ENCODE assay signal across 12 cellular contexts in genomic region chr3:188664795-188665194, GRCh38.
DNase-seq lines count a peak whose midpoint lies in the region; ATAC-seq, FAIRE-seq and TF ChIP-seq lines count a peak whose summit lies in the region.
"Had no signal": no experiment of that assay in that cellular context is flagged by ENCODE, and none has a peak within 500 bp of the region (broad histone marks: within the 10 kb centered on the region; RNA-seq: fewer than 3 reads in every experiment).

No MANE protein-coding gene starts in this region.

- H3K4me1 ChIP-seq in H1 (replicated peaks in 1 of 4; ENCODE audit: control insufficient read depth in 3 of 4, insufficient read depth in 4 of 4, low read length in 3 of 4) = no peaks in the 10 kb centered on the region
- no peaks in the 10 kb centered on the region for H3K4me1 ChIP-seq in upper lobe of right lung

- no peak for DNase-seq in natural killer cell
- no peak for DNase-seq in natural killer cell treated with Interleukin-12 subunit alpha and Interleukin-12 subunit beta and Interleukin-15 and Interleukin-18, amount 100 ng/mL, for 72 hours (ENCODE audit: low spot score)
- peak; percentile 39 for DNase-seq in NCI-H69 (lab: John Stamatoyannopoulos, UW)
- DNase-seq in H1 (ENCODE audit: low read depth in 1 of 2, low spot score in 2 of 2) = no peak
- DNase-seq in upper lobe of right lung = no peak
- DNase-seq in activated T-helper 2 cell treated with anti-CD3 and anti-CD28 coated beads, Interferon-gamma antibody, Interleukin-2, Interleukin-4, amounts not matched to agents 10 μg/mL and 5 μg/mL and 100 μg/mL, durations not matched to agents 14 hours and 24 hours and 36 hours (ENCODE audit: low spot score) = no peak
- DNase-seq in mucosa of gallbladder (ENCODE audit: low spot score) = no peak
- no peak for DNase-seq in activated CD8-positive, alpha-beta memory T cell treated with anti-CD3 and anti-CD28 coated beads for 24 hours
- DNase-seq: activated naive CD8-positive, alpha-beta T cell treated with anti-CD3 and anti-CD28 coated beads, Interleukin-2, amount 10 ng/mL, durations not matched to agents 7 days and 5 days; hypothalamus had no signal

- no peak overlapping the region for H2BK5ac ChIP-seq in H1 (ENCODE audit: low read depth, low read length)

- H3K9ac ChIP-seq in H1 (replicated peaks in 1 of 4; ENCODE audit: extremely low read depth in 1 of 4, low read depth in 3 of 4, low read length in 3 of 4) = no peak overlapping the region

- FAIRE-seq in H1 (lab: Jason Lieb, UNC) = no peak

- no peak overlapping the region for H2BK15ac ChIP-seq in H1 (ENCODE audit: low read length)

- intact Hi-C loops in natural killer cell (cut with micrococcal nuclease) = no loop called here
- intact Hi-C loops in upper lobe of right lung (cut with DNase I) = no loop called here
- intact Hi-C loops in activated T-helper 2 cell treated with anti-CD3 and anti-CD28 coated beads, Interferon-gamma antibody, Interleukin-2, Interleukin-4, amounts not matched to agents 10 μg/mL and 5 μg/mL and 100 μg/mL, durations not matched to agents 14 hours and 24 hours and 36 hours (cut with micrococcal nuclease) = loop anchor here (2.0 to 5.0 kb wide), 2 partner anchors 16 to 922 kb away; no protein-coding TSS in a partner anchor

- H3K4me3 Mint-ChIP-seq in natural killer cell = no peak overlapping the region
- H3K4me3 Mint-ChIP-seq in natural killer cell treated with Interleukin-12 subunit alpha and Interleukin-12 subunit beta and Interleukin-15 and Interleukin-18, amount 100 ng/mL, for 72 hours = no peak overlapping the region
- no peak overlapping the region for H3K4me3 Mint-ChIP-seq in activated T-helper 2 cell treated with anti-CD3 and anti-CD28 coated beads, Interferon-gamma antibody, Interleukin-2, Interleukin-4, amounts not matched to agents 10 μg/mL and 5 μg/mL and 100 μg/mL, durations not matched to agents 14 hours and 24 hours and 36 hours (ENCODE audit: low read depth)
- H3K4me3 Mint-ChIP-seq: activated naive CD8-positive, alpha-beta T cell treated with anti-CD3 and anti-CD28 coated beads, Interleukin-2, amount 10 ng/mL, durations not matched to agents 7 days and 5 days; IgD-negative memory B cell; T-helper 1 cell treated with Interleukin-12 subunit alpha and Interleukin-12 subunit beta and Interleukin-4 antibody, amounts not matched to agents 30 μg/mL and 1 μg/mL, for 36 hours had no signal

- TF ChIP-seq RAD21 in H1 (IDR thresholded peaks at IDR 0.05 in 1 of 2, conservative IDR thresholded peaks at IDR 0.05 in 1 of 2; ENCODE audit: low read depth in 2 of 2, low read length in 2 of 2) = peak; percentile 59 to 70

- TF ChIP-seq CTCF in natural killer cell (IDR thresholded peaks at IDR 0.05) = no peak
- peak; percentile 37 to 68 (median 45) for TF ChIP-seq CTCF in H1 (IDR thresholded peaks at IDR 0.05; ENCODE audit: control extremely low read depth in 1 of 3, insufficient read depth in 1 of 3, low read depth in 1 of 3, low read length in 3 of 3)
- no peak for TF ChIP-seq CTCF in upper lobe of right lung (IDR thresholded peaks at IDR 0.05)

- H3K14ac ChIP-seq in H1 (ENCODE audit: insufficient read length) = no peak overlapping the region

- no peaks in the 10 kb centered on the region for H4K20me1 ChIP-seq in H1 (replicated peaks in 1 of 2; ENCODE audit: control insufficient read depth in 1 of 2, insufficient read depth in 2 of 2, low read length in 2 of 2)

- H3K9me3 ChIP-seq in H1 (ENCODE audit: insufficient read depth in 2 of 2, low read depth in 1 of 2, low read length in 1 of 2) (no peaks in the 10 kb centered on the region), upper lobe of right lung (no peaks in the 10 kb centered on the region)

- no peak for TF ChIP-seq POLR2A in H1 (IDR thresholded peaks at IDR 0.05; ENCODE audit: control extremely low read depth in 1 of 2, low read depth in 2 of 2, low read length in 2 of 2)

- peak overlapping the region; percentile 25 to 75 for H3K27ac Mint-ChIP-seq in natural killer cell
- H3K27ac Mint-ChIP-seq in natural killer cell treated with Interleukin-12 subunit alpha and Interleukin-12 subunit beta and Interleukin-15 and Interleukin-18, amount 100 ng/mL, for 72 hours = no peak overlapping the region
- H3K27ac Mint-ChIP-seq in activated T-helper 2 cell treated with anti-CD3 and anti-CD28 coated beads, Interferon-gamma antibody, Interleukin-2, Interleukin-4, amounts not matched to agents 10 μg/mL and 5 μg/mL and 100 μg/mL, durations not matched to agents 14 hours and 24 hours and 36 hours = no peak overlapping the region
- H3K27ac Mint-ChIP-seq: activated naive CD8-positive, alpha-beta T cell treated with anti-CD3 and anti-CD28 coated beads, Interleukin-2, amount 10 ng/mL, durations not matched to agents 7 days and 5 days; IgD-negative memory B cell; T-helper 1 cell treated with Interleukin-12 subunit alpha and Interleukin-12 subunit beta and Interleukin-4 antibody, amounts not matched to agents 30 μg/mL and 1 μg/mL, for 36 hours had no signal

- no peak overlapping the region for H3K23ac ChIP-seq in H1 (ENCODE audit: insufficient read length)

- no peak for TF ChIP-seq EP300 in H1 (IDR thresholded peaks at IDR 0.05; ENCODE audit: borderline replicate concordance in 1 of 2, low read depth in 2 of 2, low read length in 2 of 2)

- H2BK12ac ChIP-seq in H1 (ENCODE audit: low read depth, low read length) = no peak overlapping the region

- H3K27me3 Mint-ChIP-seq in natural killer cell (ENCODE audit: low read depth in 2 of 2) = no peaks in the 10 kb centered on the region
- no peaks in the 10 kb centered on the region for H3K27me3 Mint-ChIP-seq in natural killer cell treated with Interleukin-12 subunit alpha and Interleukin-12 subunit beta and Interleukin-15 and Interleukin-18, amount 100 ng/mL, for 72 hours
- no peaks in the 10 kb centered on the region for H3K27me3 Mint-ChIP-seq in activated T-helper 2 cell treated with anti-CD3 and anti-CD28 coated beads, Interferon-gamma antibody, Interleukin-2, Interleukin-4, amounts not matched to agents 10 μg/mL and 5 μg/mL and 100 μg/mL, durations not matched to agents 14 hours and 24 hours and 36 hours (ENCODE audit: low read depth)
- H3K27me3 Mint-ChIP-seq: activated naive CD8-positive, alpha-beta T cell treated with anti-CD3 and anti-CD28 coated beads, Interleukin-2, amount 10 ng/mL, durations not matched to agents 7 days and 5 days; IgD-negative memory B cell had no signal

- CTCF ChIA-PET in H1 (lab: Charles Lee; ENCODE audit: partially characterized antibody) = interaction anchor here (0.6 to 2.4 kb wide), 12 partner anchors 8 to 158 kb away, joined by 3 to 9 read pairs (median 4); no protein-coding TSS in a partner anchor

- H2AK5ac ChIP-seq in H1 (ENCODE audit: low read depth, low read length) = no peak overlapping the region

- H3K36me3 ChIP-seq in H1 (ENCODE audit: control insufficient read depth in 2 of 4, insufficient read depth in 4 of 4, low read length in 3 of 4) = no peaks in the 10 kb centered on the region
- H3K36me3 ChIP-seq in upper lobe of right lung = no peaks in the 10 kb centered on the region

- H3K27ac ChIP-seq in H1 (ENCODE audit: low read depth, low read length) (no peak overlapping the region), upper lobe of right lung (no peak overlapping the region)

- WGBS in H1 (ENCODE audit: extremely low coverage in 1 of 2, insufficient coverage in 1 of 2, insufficient read length in 1 of 2, insufficient replicate concordance in 2 of 2, low coverage in 1 of 2, low lambda C conversion rate in 2 of 2, missing lambda C conversion rate in 1 of 2), 2 experiments = 62% methylated on average over 3 of the region's 3 CpGs; no CpG with 5 or more reads in 1 of the 2 experiments

- POLR2A ChIA-PET in H1 (lab: Charles Lee; ENCODE audit: partially characterized antibody) = no interaction called here

- no peaks in the 10 kb centered on the region for H3K9me3 Mint-ChIP-seq in natural killer cell
- no peaks in the 10 kb centered on the region for H3K9me3 Mint-ChIP-seq in natural killer cell treated with Interleukin-12 subunit alpha and Interleukin-12 subunit beta and Interleukin-15 and Interleukin-18, amount 100 ng/mL, for 72 hours
- no peaks in the 10 kb centered on the region for H3K9me3 Mint-ChIP-seq in activated T-helper 2 cell treated with anti-CD3 and anti-CD28 coated beads, Interferon-gamma antibody, Interleukin-2, Interleukin-4, amounts not matched to agents 10 μg/mL and 5 μg/mL and 100 μg/mL, durations not matched to agents 14 hours and 24 hours and 36 hours
- H3K9me3 Mint-ChIP-seq: T-helper 1 cell treated with Interleukin-12 subunit alpha and Interleukin-12 subunit beta and Interleukin-4 antibody, amounts not matched to agents 30 μg/mL and 1 μg/mL, for 36 hours had no signal

- no peaks in the 10 kb centered on the region for H3K79me1 ChIP-seq in H1 (ENCODE audit: low read depth, low read length)

- no peak overlapping the region for H3K18ac ChIP-seq in H1 (ENCODE audit: extremely low read depth, low read length)

- no peak overlapping the region for H2BK120ac ChIP-seq in H1 (replicated peaks; ENCODE audit: low read depth, low read length)

- H3K56ac ChIP-seq in H1 (replicated peaks; ENCODE audit: insufficient read length, low read depth, low read length) = no peak overlapping the region

- H3K4me3 ChIP-seq in H1 (ENCODE audit: extremely low read depth in 1 of 4, insufficient read depth in 2 of 4, low read depth in 3 of 4, low read length in 4 of 4) = no peak overlapping the region
- no peak overlapping the region for H3K4me3 ChIP-seq in upper lobe of right lung

- no peak overlapping the region for H3K4me2 ChIP-seq in H1 (ENCODE audit: insufficient read depth in 1 of 2, low read depth in 2 of 2, low read length in 2 of 2)

- peaks cover 19 to 22% of the 10 kb centered on the region in 2 donors for H3K4me1 Mint-ChIP-seq in natural killer cell
- peaks cover 13 to 21% of the 10 kb centered on the region in 2 donors for H3K4me1 Mint-ChIP-seq in natural killer cell treated with Interleukin-12 subunit alpha and Interleukin-12 subunit beta and Interleukin-15 and Interleukin-18, amount 100 ng/mL, for 72 hours (ENCODE audit: low read depth in 2 of 2)
- H3K4me1 Mint-ChIP-seq in activated T-helper 2 cell treated with anti-CD3 and anti-CD28 coated beads, Interferon-gamma antibody, Interleukin-2, Interleukin-4, amounts not matched to agents 10 μg/mL and 5 μg/mL and 100 μg/mL, durations not matched to agents 14 hours and 24 hours and 36 hours (ENCODE audit: low read depth) = peaks cover 8% of the 10 kb centered on the region

- H3K4ac ChIP-seq in H1 (replicated peaks; ENCODE audit: insufficient read length, low read depth, low read length) = no peak overlapping the region

- no peak overlapping the region for H2BK20ac ChIP-seq in H1 (ENCODE audit: low read length)

- H3K36me3 Mint-ChIP-seq in natural killer cell = no peaks in the 10 kb centered on the region
- peaks cover 6% of the 10 kb centered on the region for H3K36me3 Mint-ChIP-seq in natural killer cell treated with Interleukin-12 subunit alpha and Interleukin-12 subunit beta and Interleukin-15 and Interleukin-18, amount 100 ng/mL, for 72 hours
- peaks cover 4% of the 10 kb centered on the region for H3K36me3 Mint-ChIP-seq in activated T-helper 2 cell treated with anti-CD3 and anti-CD28 coated beads, Interferon-gamma antibody, Interleukin-2, Interleukin-4, amounts not matched to agents 10 μg/mL and 5 μg/mL and 100 μg/mL, durations not matched to agents 14 hours and 24 hours and 36 hours (ENCODE audit: low read depth)

- H3K79me2 ChIP-seq in H1 (ENCODE audit: control insufficient read depth in 1 of 2, insufficient read depth in 2 of 2, low read length in 2 of 2) = no peaks in the 10 kb centered on the region

- H3K27me3 ChIP-seq in H1 (replicated peaks in 1 of 4; ENCODE audit: control insufficient read depth in 3 of 4, extremely low read depth in 1 of 4, insufficient read depth in 3 of 4, low read length in 3 of 4) = no peaks in the 10 kb centered on the region
- no peaks in the 10 kb centered on the region for H3K27me3 ChIP-seq in upper lobe of right lung

- no peak overlapping the region for H4K5ac ChIP-seq in H1 (ENCODE audit: insufficient read length, low read depth, low read length)

- no peak overlapping the region for H4K8ac ChIP-seq in H1 (ENCODE audit: extremely low read depth, insufficient read depth, low read length)

- no peak overlapping the region for H2AFZ ChIP-seq in H1 (ENCODE audit: low read length)

- ATAC-seq in natural killer cell (peak in 1 of 3 donors; percentile 46), upper lobe of right lung (peak; percentile 54)
- no peak for ATAC-seq in natural killer cell treated with Interleukin-12 subunit alpha and Interleukin-12 subunit beta and Interleukin-15 and Interleukin-18, amount 100 ng/mL, for 72 hours

- H3K23me2 ChIP-seq in H1 (ENCODE audit: low read depth, low read length) = no peaks in the 10 kb centered on the region

- no peak overlapping the region for H4K91ac ChIP-seq in H1 (replicated peaks; ENCODE audit: insufficient read length, low read length)

Comparison
In these comparisons a context has a peak if more than half of its experiments do, and no peak if none do; other contexts are left out.
1. H3K27ac Mint-ChIP-seq: peak in natural killer cell (2 of 2); none in natural killer cell treated with Interleukin-12 subunit alpha and Interleukin-12 subunit beta and Interleukin-15 and Interleukin-18, amount 100 ng/mL, for 72 hours (0 of 2) and activated T-helper 2 cell treated with anti-CD3 and anti-CD28 coated beads, Interferon-gamma antibody, Interleukin-2, Interleukin-4, amounts not matched to agents 10 μg/mL and 5 μg/mL and 100 μg/mL, durations not matched to agents 14 hours and 24 hours and 36 hours (single experiment).
2. CTCF ChIP-seq: peak in H1 (3 of 3); none in natural killer cell (single experiment) and upper lobe of right lung (single experiment).